ENCODE assay signal across 11 cellular contexts in genomic region chr14:24648361-24648760, GRCh38. TPM values are rescaled to one million over a fixed set of nuclear protein-coding genes. Genes with fewer than 3 reads are reported as not detected.
"Had no signal": no experiment of that assay in that cellular context is flagged by ENCODE, and none has a peak within 500 bp of the region (broad histone marks: within the 10 kb centered on the region; RNA-seq: fewer than 3 reads in every experiment).

No MANE protein-coding gene starts in this region.

RNA-seq across cellular contexts. Expression of gene GZMB, which starts 14.4 kb away (rescaled TPM):
- total RNA-seq: hepatocyte, kidney epithelial cell, lung microvascular endothelial cell, mammary epithelial cell, mesothelial cell of epicardium, myocyte had no signal
- polyA plus RNA-seq: hepatocyte, mammary epithelial cell had no signal

RNA-seq across cellular contexts. Expression of gene GZMH, which starts 38.9 kb away (rescaled TPM):
- total RNA-seq: hepatocyte, kidney epithelial cell, left colon, left ventricle myocardium inferior, lower leg skin, lung microvascular endothelial cell, mammary epithelial cell, mesenteric fat pad, mesothelial cell of epicardium, myocyte had no signal
- polyA plus RNA-seq: hepatocyte, keratinocyte, mammary epithelial cell had no signal
